In the genomic region with DNA sequence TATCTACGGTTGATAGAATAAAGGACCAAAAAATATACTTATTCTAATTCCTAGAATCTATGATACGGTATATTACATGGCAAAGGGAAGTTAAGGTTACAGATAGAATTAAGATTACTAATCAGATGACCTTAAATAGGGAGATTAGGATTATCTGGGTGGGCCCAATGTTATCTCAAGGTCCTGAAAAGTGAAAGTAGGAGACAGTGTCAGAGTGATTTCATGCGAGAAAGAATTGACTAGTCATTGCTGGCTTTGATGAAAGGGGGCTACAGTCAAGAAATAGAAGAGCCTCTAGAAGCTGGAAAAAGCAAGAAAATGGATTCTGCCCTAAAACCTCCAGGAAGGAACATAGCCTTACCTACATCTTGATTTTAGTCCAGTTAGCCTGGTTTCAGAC, we compare ENCODE assay signal across 16 cellular contexts.
A peak's percentile ranks its signal among the peaks of the same experiment; 100 is the strongest.
DNase-seq lines count a peak whose midpoint lies in the region; ATAC-seq, FAIRE-seq and TF ChIP-seq lines count a peak whose summit lies in the region.
"Had no signal": no experiment of that assay in that cellular context is flagged by ENCODE, and none has a peak within 500 bp of the region (broad histone marks: within the 10 kb centered on the region; RNA-seq: fewer than 3 reads in every experiment).

No MANE protein-coding gene starts in this region.

- TF ChIP-seq RAD21 in GM12878 (IDR thresholded peaks at IDR 0.05; ENCODE audit: insufficient read depth, low read depth, low read length) = no peak

- in situ Hi-C loops in GM12878 (cut with MboI) = no loop called here

- no peak for TF ChIP-seq EP300 in GM12878 (IDR thresholded peaks at IDR 0.05; ENCODE audit: borderline replicate concordance in 1 of 2, control insufficient read depth in 1 of 2, low read depth in 2 of 2, low read length in 2 of 2)

- no peak overlapping the region for H2AFZ ChIP-seq in GM12878 (ENCODE audit: control insufficient read depth, low read depth, low read length)
- H2AFZ ChIP-seq: hepatocyte had no signal

- H3K9ac ChIP-seq in GM12878 (ENCODE audit: control insufficient read depth, insufficient read depth, low read length) = 0 out of 2 replicates have a peak overlapping the region, but pooled peaks have one; percentile 16

- ATAC-seq in GM18508 (IDR thresholded peaks at IDR 0.05; ENCODE audit: insufficient read depth, unreplicated experiment) (peak; percentile 21), GM21619 (IDR thresholded peaks at IDR 0.05; ENCODE audit: unreplicated experiment) (peak; percentile 17), HG03354 (IDR thresholded peaks at IDR 0.05; ENCODE audit: poor library complexity, severe bottlenecking, unreplicated experiment) (peak; percentile 13), GM12878 (peak; percentile 52)
- ATAC-seq: body of pancreas had no signal

- H3K27ac ChIP-seq in GM12878 (ENCODE audit: control insufficient read depth, insufficient read depth) (peak overlapping the region; percentile 65), breast epithelium (no peak overlapping the region)
- H3K27ac ChIP-seq: body of pancreas, hepatocyte had no signal

- H3K27ac Mint-ChIP-seq in type B pancreatic cell = no peak overlapping the region

- POLR2A ChIA-PET in GM12878 (lab: Charles Lee) = no interaction called here

- H3K9me3 ChIP-seq in GM12878 (replicated peaks; ENCODE audit: control insufficient read depth, insufficient read depth, low read length) = peaks cover 2% of the 10 kb centered on the region; the same call in 2 of the 3 replicates
- no peaks in the 10 kb centered on the region for H3K9me3 ChIP-seq in breast epithelium
- H3K9me3 ChIP-seq: body of pancreas had no signal

- no peaks in the 10 kb centered on the region for H3K36me3 Mint-ChIP-seq in type B pancreatic cell

- no peaks in the 10 kb centered on the region for H3K9me3 Mint-ChIP-seq in type B pancreatic cell

- H4K20me1 ChIP-seq in GM12878 (ENCODE audit: control insufficient read depth, insufficient read depth) = no peaks in the 10 kb centered on the region

- intact Hi-C loops in GM12878 (cut with micrococcal nuclease; ENCODE audit: unreplicated experiment) = no loop called here
- intact Hi-C loops in breast epithelium (cut with DNase I; ENCODE audit: low total_unique reads) = no loop called here

- TF ChIP-seq CTCF in GM12878 (IDR thresholded peaks at IDR 0.05 in 2 of 3, conservative IDR thresholded peaks at IDR 0.05 in 1 of 3; ENCODE audit: control insufficient read depth in 2 of 3, extremely low read depth in 1 of 3, insufficient read depth in 1 of 3, low read depth in 3 of 3, low read length in 3 of 3) (no peak), breast epithelium (IDR thresholded peaks at IDR 0.05) (no peak), type B pancreatic cell (conservative IDR thresholded peaks at IDR 0.05) (no peak)

- H3K4me3 ChIP-seq in GM12878 (no peak overlapping the region), breast epithelium (no peak overlapping the region)
- H3K4me3 ChIP-seq: body of pancreas, hepatocyte had no signal

- no peak for DNase-seq in GM12878 (ENCODE audit: low read depth, low spot score)
- DNase-seq in breast epithelium (ENCODE audit: low spot score in 2 of 2) = no peak
- DNase-seq in iPS-NIHi7 (ENCODE audit: extremely low spot score) = no peak
- DNase-seq in type B pancreatic cell (ENCODE audit: extremely low spot score, unreplicated experiment) = no peak
- no peak for DNase-seq in hepatic stellate cell (ENCODE audit: low spot score)
- DNase-seq: activated CD4-positive, alpha-beta T cell treated with anti-CD3 and anti-CD28 coated beads, Interleukin-2, amount 50 U/mL, for 48 hours; activated effector memory CD4-positive, alpha-beta T cell treated with Interleukin-2 at 50 U/mL for 16 hours; body of pancreas; DMS53; NCI-H2081; stimulated activated CD4-positive, alpha-beta T cell treated with anti-CD3 and anti-CD28 coated beads, Interleukin-12 subunit alpha, Interleukin-12 subunit beta, amount 100 ng/mL, for 4 hours; trophoblast cell had no signal

- H3K4me1 ChIP-seq in GM12878 (ENCODE audit: control insufficient read depth, insufficient read depth, low read length) = peaks cover 4% of the 10 kb centered on the region; the same call in 1 of the 2 replicates
- no peaks in the 10 kb centered on the region for H3K4me1 ChIP-seq in breast epithelium
- H3K4me1 ChIP-seq: body of pancreas had no signal

- no TSS peak for BruUV-seq in GM12878 (replicated peaks; lab: Mats Ljungman, UMichigan)

- peak overlapping the region; percentile 34; the same call in 1 of the 2 replicates for H3K4me2 ChIP-seq in GM12878 (ENCODE audit: control insufficient read depth, insufficient read depth)
- H3K4me2 ChIP-seq: hepatocyte had no signal

- no peak overlapping the region for H3K4me3 Mint-ChIP-seq in type B pancreatic cell

- RAD21 ChIA-PET in GM12878 (lab: Charles Lee; ENCODE audit: unreplicated experiment) = interaction anchor here (0.9 kb wide), 1 partner anchor 33 kb away, joined by 3 read pairs; no protein-coding TSS in a partner anchor

- H3K4me1 Mint-ChIP-seq in type B pancreatic cell (ENCODE audit: unreplicated experiment) = no peaks in the 10 kb centered on the region

- H3K27me3 ChIP-seq in GM12878 (replicated peaks in 1 of 2; ENCODE audit: control insufficient read depth in 2 of 2, insufficient read depth in 2 of 2, low read length in 1 of 2) (no peaks in the 10 kb centered on the region), breast epithelium (peaks cover 0 to 8% of the 10 kb centered on the region in 2 donors)
- H3K27me3 ChIP-seq: body of pancreas, hepatocyte had no signal

- WGBS in GM12878 (ENCODE audit: insufficient coverage, insufficient replicate concordance, low lambda C conversion rate, missing lambda C conversion rate) = 17% methylated on average over 3 of the region's 3 CpGs

- no peaks in the 10 kb centered on the region for H3K36me3 ChIP-seq in GM12878 (ENCODE audit: control insufficient read depth in 2 of 2, insufficient read depth in 2 of 2, low read length in 1 of 2)
- no peaks in the 10 kb centered on the region for H3K36me3 ChIP-seq in breast epithelium

- SMC1A ChIA-PET in GM12878 (lab: Charles Lee; ENCODE audit: uncharacterized antibody, unreplicated experiment) = interaction anchor here (0.6 to 2.1 kb wide), 3 partner anchors 10 to 175 kb away, joined by 3 to 5 read pairs (median 5); no protein-coding TSS in a partner anchor

- H3K79me2 ChIP-seq in GM12878 (ENCODE audit: control insufficient read depth, insufficient read depth, low read length) = no peaks in the 10 kb centered on the region
- H3K79me2 ChIP-seq: hepatocyte had no signal

- TF ChIP-seq POLR2A in GM12878 (IDR thresholded peaks at IDR 0.05; ENCODE audit: low read depth, low read length) = no peak
- TF ChIP-seq POLR2A in breast epithelium (IDR thresholded peaks at IDR 0.05) = no peak

- FAIRE-seq in GM12878 (lab: Jason Lieb, UNC) = no peak

- H3K27me3 Mint-ChIP-seq in type B pancreatic cell = no peaks in the 10 kb centered on the region

- CTCF ChIA-PET in GM12878 (lab: Yijun Ruan, JAX) = interaction anchor here (1.8 kb wide), 1 partner anchor 11 kb away, joined by 4 read pairs; no protein-coding TSS in a partner anchor

TF ChIP-seq in GM12878, 131 proteins besides CTCF, POLR2A, EP300 and RAD21:
- TF ChIP-seq, protein P1, sequence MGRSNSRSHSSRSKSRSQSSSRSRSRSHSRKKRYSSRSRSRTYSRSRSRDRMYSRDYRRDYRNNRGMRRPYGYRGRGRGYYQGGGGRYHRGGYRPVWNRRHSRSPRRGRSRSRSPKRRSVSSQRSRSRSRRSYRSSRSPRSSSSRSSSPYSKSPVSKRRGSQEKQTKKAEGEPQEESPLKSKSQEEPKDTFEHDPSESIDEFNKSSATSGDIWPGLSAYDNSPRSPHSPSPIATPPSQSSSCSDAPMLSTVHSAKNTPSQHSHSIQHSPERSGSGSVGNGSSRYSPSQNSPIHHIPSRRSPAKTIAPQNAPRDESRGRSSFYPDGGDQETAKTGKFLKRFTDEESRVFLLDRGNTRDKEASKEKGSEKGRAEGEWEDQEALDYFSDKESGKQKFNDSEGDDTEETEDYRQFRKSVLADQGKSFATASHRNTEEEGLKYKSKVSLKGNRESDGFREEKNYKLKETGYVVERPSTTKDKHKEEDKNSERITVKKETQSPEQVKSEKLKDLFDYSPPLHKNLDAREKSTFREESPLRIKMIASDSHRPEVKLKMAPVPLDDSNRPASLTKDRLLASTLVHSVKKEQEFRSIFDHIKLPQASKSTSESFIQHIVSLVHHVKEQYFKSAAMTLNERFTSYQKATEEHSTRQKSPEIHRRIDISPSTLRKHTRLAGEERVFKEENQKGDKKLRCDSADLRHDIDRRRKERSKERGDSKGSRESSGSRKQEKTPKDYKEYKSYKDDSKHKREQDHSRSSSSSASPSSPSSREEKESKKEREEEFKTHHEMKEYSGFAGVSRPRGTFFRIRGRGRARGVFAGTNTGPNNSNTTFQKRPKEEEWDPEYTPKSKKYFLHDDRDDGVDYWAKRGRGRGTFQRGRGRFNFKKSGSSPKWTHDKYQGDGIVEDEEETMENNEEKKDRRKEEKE (IDR thresholded peaks at IDR 0.05) = no peak
- TF ChIP-seq RB1 (IDR thresholded peaks at IDR 0.05; ENCODE audit: borderline replicate concordance) = no peak
